ENCODE assay signal across 22 cellular contexts in genomic region chr6:24329022-24329421, GRCh38. TPM values are rescaled to one million over a fixed set of nuclear protein-coding genes. Genes with fewer than 3 reads are reported as not detected.
DNase-seq lines count a peak whose midpoint lies in the region; ATAC-seq lines count a peak whose summit lies in the region.
"Had no signal": no experiment of that assay in that cellular context is flagged by ENCODE, and none has a peak within 500 bp of the region (broad histone marks: within the 10 kb centered on the region; RNA-seq: fewer than 3 reads in every experiment).

No MANE protein-coding gene starts in this region.

- peak overlapping the region; percentile 78 for H3K27ac ChIP-seq in mesenchymal stem cell (ENCODE audit: low read length, poor library complexity, severe bottlenecking)
- H3K27ac ChIP-seq: SJCRH30 had no signal

- ATAC-seq in HG03378 (IDR thresholded peaks at IDR 0.05; ENCODE audit: unreplicated experiment) = no peak
- ATAC-seq in stimulated activated naive CD8-positive, alpha-beta T cell treated with anti-CD3 and anti-CD28 coated beads, Interleukin-15, amount 100 ng/mL, for 72 hours = no peak
- ATAC-seq: Panc1 had no signal

- no CpG with 5 or more reads among the region's 4 CpGs for WGBS in mesenchymal stem cell

- no peaks in the 10 kb centered on the region for H3K27me3 Mint-ChIP-seq in stimulated activated naive CD8-positive, alpha-beta T cell treated with anti-CD3 and anti-CD28 coated beads, Interleukin-15, amount 100 ng/mL, for 72 hours

- H3K4me3 ChIP-seq in adipocyte (ENCODE audit: low read length) (no peak overlapping the region), mesenchymal stem cell (ENCODE audit: insufficient read depth in 1 of 2, low read depth in 1 of 2, low read length in 2 of 2) (no peak overlapping the region)
- H3K4me3 ChIP-seq: SJCRH30 had no signal

- H2BK120ac ChIP-seq in mesenchymal stem cell (ENCODE audit: low read depth, low read length) = no peak overlapping the region

- H3K4ac ChIP-seq in mesenchymal stem cell (ENCODE audit: low read depth in 1 of 2, low read length in 2 of 2) = no peak overlapping the region

- peak overlapping the region; percentile 98 for H2BK5ac ChIP-seq in mesenchymal stem cell (ENCODE audit: low read depth, low read length, poor library complexity, severe bottlenecking)

- no peaks in the 10 kb centered on the region for H3K36me3 ChIP-seq in adipocyte (ENCODE audit: control insufficient read depth, insufficient read depth, low read length, severe bottlenecking)
- H3K36me3 ChIP-seq in mesenchymal stem cell (ENCODE audit: control insufficient read depth in 1 of 2, insufficient read depth in 2 of 2, low read depth in 1 of 2, low read length in 2 of 2) = no peaks in the 10 kb centered on the region
- H3K36me3 ChIP-seq: BE2C, SJCRH30 had no signal

- H3K18ac ChIP-seq in mesenchymal stem cell (ENCODE audit: low read depth in 1 of 2, low read length in 2 of 2) = no peak overlapping the region

- no peaks in the 10 kb centered on the region for H3K4me1 Mint-ChIP-seq in stimulated activated naive CD8-positive, alpha-beta T cell treated with anti-CD3 and anti-CD28 coated beads, Interleukin-15, amount 100 ng/mL, for 72 hours

- H4K8ac ChIP-seq in mesenchymal stem cell (ENCODE audit: low read length) = no peak overlapping the region

- H2BK12ac ChIP-seq in mesenchymal stem cell (ENCODE audit: low read length in 2 of 2) = no peak overlapping the region

- H3K4me3 Mint-ChIP-seq in stimulated activated naive CD8-positive, alpha-beta T cell treated with anti-CD3 and anti-CD28 coated beads, Interleukin-15, amount 100 ng/mL, for 72 hours = no peak overlapping the region

- H2AFZ ChIP-seq in mesenchymal stem cell (ENCODE audit: low read depth, low read length) = no peak overlapping the region

- DNase-seq in Daoy (ENCODE audit: low read depth) = peak; percentile 13
- DNase-seq in HS-5 (ENCODE audit: low read depth) = peak; percentile 45
- peak; percentile 7 for DNase-seq in adipocyte (ENCODE audit: low read depth)
- no peak for DNase-seq in mesenchymal stem cell
- DNase-seq in NCI-H510A treated with DMSO at 0.1 percent for 48 hours (lab: John Stamatoyannopoulos, UW) = no peak
- DNase-seq in stimulated activated naive CD8-positive, alpha-beta T cell treated with anti-CD3 and anti-CD28 coated beads, Interleukin-15, amount 100 ng/mL, for 72 hours = no peak
- DNase-seq in DMS 273 (lab: John Stamatoyannopoulos, UW; ENCODE audit: unreplicated experiment) = no peak
- DNase-seq: BE2C; DMS79; GOT3; KG1; NCI-H1105; NCI-H146; NCI-H2029; NCI-H2227 treated with DMSO at 0.1 percent for 48 hours; NCI-H524; NCI-H774; NK-92 treated with Interleukin-12 subunit alpha and Interleukin-12 subunit beta, amount 100 ng/mL, for 24 hours; SJCRH30 had no signal

- H3K9me3 ChIP-seq in adipocyte (ENCODE audit: control insufficient read depth, low read length) (no peaks in the 10 kb centered on the region), mesenchymal stem cell (ENCODE audit: control insufficient read depth, low read length) (no peaks in the 10 kb centered on the region)
- H3K9me3 ChIP-seq: BE2C, SJCRH30 had no signal

- H2BK15ac ChIP-seq in mesenchymal stem cell (ENCODE audit: low read depth, poor library complexity, severe bottlenecking) = no peak overlapping the region

- no peaks in the 10 kb centered on the region for H3K9me3 Mint-ChIP-seq in stimulated activated naive CD8-positive, alpha-beta T cell treated with anti-CD3 and anti-CD28 coated beads, Interleukin-15, amount 100 ng/mL, for 72 hours

- no peak overlapping the region for H3K23ac ChIP-seq in mesenchymal stem cell (ENCODE audit: low read length in 2 of 2)

- no peak overlapping the region for H3K14ac ChIP-seq in mesenchymal stem cell (ENCODE audit: low read length in 2 of 2)

- no peak overlapping the region for H3K9ac ChIP-seq in adipocyte (ENCODE audit: low read length)
- H3K9ac ChIP-seq in mesenchymal stem cell (ENCODE audit: low read length) = no peak overlapping the region

- H4K91ac ChIP-seq in mesenchymal stem cell (ENCODE audit: low read length) = no peak overlapping the region

- peaks cover 2% of the 10 kb centered on the region for H3K27me3 ChIP-seq in adipocyte (replicated peaks; ENCODE audit: control insufficient read depth, insufficient read depth, low read length)
- no peaks in the 10 kb centered on the region for H3K27me3 ChIP-seq in mesenchymal stem cell (ENCODE audit: control insufficient read depth in 1 of 2, insufficient read depth in 1 of 2, low read length in 2 of 2)
- H3K27me3 ChIP-seq: SJCRH30 had no signal

- H3K79me1 ChIP-seq in mesenchymal stem cell (replicated peaks; ENCODE audit: low read length, poor library complexity, severe bottlenecking) = peaks cover 3% of the 10 kb centered on the region

- H3K4me2 ChIP-seq in mesenchymal stem cell (ENCODE audit: low read length, poor library complexity, severe bottlenecking) = no peak overlapping the region

- H3K27ac Mint-ChIP-seq in stimulated activated naive CD8-positive, alpha-beta T cell treated with anti-CD3 and anti-CD28 coated beads, Interleukin-15, amount 100 ng/mL, for 72 hours = no peak overlapping the region

- H3K4me1 ChIP-seq in adipocyte (ENCODE audit: control insufficient read depth, insufficient read depth, low read length) = no peaks in the 10 kb centered on the region
- H3K4me1 ChIP-seq in mesenchymal stem cell (ENCODE audit: control insufficient read depth, insufficient read depth, low read depth, low read length) = peaks cover 6% of the 10 kb centered on the region
- H3K4me1 ChIP-seq: BE2C, SJCRH30 had no signal

- H2AK5ac ChIP-seq in mesenchymal stem cell (ENCODE audit: low read length, severe bottlenecking) = no peak overlapping the region

RNA-seq across cellular contexts. Expression of gene DCDC2, which starts 28.8 kb away (rescaled TPM):
- total RNA-seq in Daoy (2014; rRNA removed; shearing (Covaris generic)) = 0.24 and 0.51 TPM in 2 replicates
- 0.04 TPM for polyA plus RNA-seq in mesenchymal stem cell (2013, experiment 1 of 2)
- 0.08 TPM for polyA plus RNA-seq in mesenchymal stem cell (2013, experiment 2 of 2)
- total RNA-seq: G401 had no signal

Comparison
In these comparisons a context has a peak if more than half of its experiments do, and no peak if none do; other contexts are left out.
1. DNase-seq: peak in Daoy (single experiment), HS-5 (single experiment) and adipocyte (single experiment); none in mesenchymal stem cell (single experiment), NCI-H510A treated with DMSO at 0.1 percent for 48 hours (single experiment), stimulated activated naive CD8-positive, alpha-beta T cell treated with anti-CD3 and anti-CD28 coated beads, Interleukin-15, amount 100 ng/mL, for 72 hours (0 of 2) and DMS 273 (single experiment).